ENCODE assay signal across 11 cellular contexts in the genomic region with DNA sequence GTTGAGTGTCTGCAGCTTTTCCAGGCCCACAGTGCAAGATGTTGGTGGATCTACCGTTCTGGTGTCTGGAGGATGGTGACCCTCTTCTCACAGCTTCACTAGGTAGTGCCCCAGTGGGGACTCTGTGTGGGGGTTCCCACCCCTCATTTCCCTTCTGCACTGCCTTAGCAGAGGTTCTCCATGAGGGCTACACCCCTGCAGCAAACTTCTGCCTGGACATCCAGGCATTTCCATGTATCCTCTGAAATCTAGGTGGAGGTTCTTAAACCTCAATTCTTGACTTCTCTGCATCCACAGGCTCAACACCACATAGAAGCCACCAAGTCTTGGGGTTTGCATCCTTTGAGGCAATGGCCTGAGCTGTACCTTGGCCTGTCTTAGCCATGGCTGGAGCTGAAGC.
"Had no signal": no experiment of that assay in that cellular context is flagged by ENCODE, and none has a peak within 500 bp of the region (broad histone marks: within the 10 kb centered on the region; RNA-seq: fewer than 3 reads in every experiment).

No MANE protein-coding gene starts in this region.

- FAIRE-seq: H1, H54 had no signal

- H3K36me3 ChIP-seq: HAP-1 had no signal

- H3K9ac ChIP-seq: GM23248 had no signal

- H3K4me3 Mint-ChIP-seq: GM23338, H9, HFFc6 had no signal

- DNase-seq: GM23248, GOT3, H7, H9, HCEC 1CT, HFFc6 had no signal

- H3K4me1 Mint-ChIP-seq: GM23338, H9 had no signal

- H3K4me1 ChIP-seq: HAP-1 had no signal

- H3K4me3 ChIP-seq: GM23248, GM23338, HAP-1 had no signal

- H3K27ac Mint-ChIP-seq: GM23338, H9, HFFc6 had no signal

- H2AFZ ChIP-seq: GM23248, GM23338 had no signal

- ATAC-seq: GM23338, HCT116 had no signal

- H3K27ac ChIP-seq: GM23248 had no signal

- H3K4me2 ChIP-seq: GM23338 had no signal
